Comparison of ENCODE assay signal across 8 cellular contexts in the genomic region with DNA sequence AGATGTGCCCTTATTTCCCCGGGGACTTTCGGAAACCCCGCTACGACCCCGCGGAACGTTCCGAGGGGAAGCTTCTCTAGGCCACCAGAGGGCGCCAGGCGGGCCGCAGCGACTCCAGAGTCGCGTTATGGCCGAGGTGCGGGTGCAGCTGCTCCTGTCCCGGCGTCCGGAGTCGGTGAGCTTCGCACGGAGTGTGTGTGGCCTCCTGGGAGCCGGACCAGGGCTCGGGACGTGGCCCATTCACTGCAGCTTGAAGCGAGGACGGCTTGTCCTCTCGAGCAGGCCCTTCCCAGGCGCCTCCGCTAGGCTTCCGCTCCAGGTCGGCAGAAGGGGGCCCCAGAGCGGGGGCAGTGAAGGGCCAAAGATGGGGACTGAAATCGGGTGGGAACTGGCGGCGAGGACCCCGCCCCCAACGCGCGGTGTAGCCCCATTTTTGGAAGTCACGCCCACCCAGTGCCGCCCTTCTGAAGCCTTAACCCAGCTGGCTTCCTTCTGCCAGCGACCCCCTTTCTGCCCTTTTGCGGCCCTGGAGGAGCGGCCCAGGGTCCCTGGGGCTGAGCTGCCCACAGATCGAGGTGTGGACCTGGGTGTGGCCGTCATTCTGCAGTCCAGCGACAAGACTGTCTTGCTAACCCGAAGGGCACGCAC. TPM values are rescaled to one million over a fixed set of nuclear protein-coding genes. Genes with fewer than 3 reads are reported as not detected.
DNase-seq lines count a peak whose midpoint lies in the region; ATAC-seq and TF ChIP-seq lines count a peak whose summit lies in the region.

Gene NUDT17, plus strand, starts transcription at position 117 of the 648 bp plus-strand sequence. Its CDS starts 11 bp downstream, at position 128.

- H3K4me3 ChIP-seq in AG04449 (ENCODE audit: low read depth, low read length) (peak within 1 kb of the TSS; percentile 70), lower leg skin (ENCODE audit: low read depth, poor library complexity, severe bottlenecking) (peak within 1 kb of the TSS; percentile 39)

- peaks cover 9% of the 10 kb centered on the region for H3K4me1 Mint-ChIP-seq in activated CD4-positive, alpha-beta T cell treated with anti-CD3 and anti-CD28 coated beads, Interleukin-2, amount 10 ng/mL, durations not matched to agents 24 days and 14 days

- DNase-seq in AG04449 (ENCODE audit: low read depth, low spot score), result no peak
- peak; percentile 92 for DNase-seq in NCI-H345 treated with DMSO at 0.1 percent for 48 hours (lab: John Stamatoyannopoulos, UW; ENCODE audit: unreplicated experiment)
- DNase-seq in activated CD4-positive, alpha-beta T cell treated with anti-CD3 and anti-CD28 coated beads, Interleukin-2, amount 10 ng/mL, durations not matched to agents 24 days and 14 days, result peak; percentile 92
- DNase-seq in dermis blood vessel endothelial cell, result peak; percentile 84
- DNase-seq in lower leg skin (ENCODE audit: low spot score in 2 of 2), result peak; percentile 67 to 95
- peak; percentile 55 to 73 (median 60) for DNase-seq in stimulated activated CD4-positive, alpha-beta T cell treated with anti-CD3 and anti-CD28 coated beads, TNF-alpha, amount 100 ng/mL, for 24 hours (ENCODE audit: low read depth in 3 of 3)

- 1% methylated on average over 33 to 49 of the region's 50 CpGs for WGBS in lower leg skin, 2 donors

- no peak within 1 kb of the TSS for H3K4me3 Mint-ChIP-seq in activated CD4-positive, alpha-beta T cell treated with anti-CD3 and anti-CD28 coated beads, Interleukin-2, amount 10 ng/mL, durations not matched to agents 24 days and 14 days

- intact Hi-C loops in activated CD4-positive, alpha-beta T cell treated with anti-CD3 and anti-CD28 coated beads, Interleukin-2, amount 10 ng/mL, durations not matched to agents 24 days and 14 days (cut with micrococcal nuclease), result loop anchor here (1.0 to 2.0 kb wide), 3 partner anchors 65 to 168 kb away; partner anchors contain the start of genes ITGA10 and PEX11B
- intact Hi-C loops in lower leg skin (cut with DNase I; ENCODE audit: low total_unique reads), result loop anchor here (5.0 kb wide), 2 partner anchors 62 to 167 kb away; no protein-coding TSS in a partner anchor

- peak; percentile 59 for ATAC-seq in HG03097 (IDR thresholded peaks at IDR 0.05; ENCODE audit: low FRiP score, unreplicated experiment)

- no peaks in the 10 kb centered on the region for H3K27me3 Mint-ChIP-seq in activated CD4-positive, alpha-beta T cell treated with anti-CD3 and anti-CD28 coated beads, Interleukin-2, amount 10 ng/mL, durations not matched to agents 24 days and 14 days

- TF ChIP-seq CTCF in AG04449 (IDR thresholded peaks at IDR 0.05; ENCODE audit: insufficient read depth, low read length, missing control alignments) (peak; percentile 94), lower leg skin (IDR thresholded peaks at IDR 0.05) (peak in 1 of 3 donors; percentile 82)

- peak; percentile 67 for TF ChIP-seq POLR2A in GM18526 (IDR thresholded peaks at IDR 0.05; ENCODE audit: extremely low read depth, insufficient read length)
- no peak for TF ChIP-seq POLR2A in lower leg skin (IDR thresholded peaks at IDR 0.05)

- H3K9me3 Mint-ChIP-seq in activated CD4-positive, alpha-beta T cell treated with anti-CD3 and anti-CD28 coated beads, Interleukin-2, amount 10 ng/mL, durations not matched to agents 24 days and 14 days, result no peaks in the 10 kb centered on the region

- CTCF ChIA-PET in AG04449 (lab: Yijun Ruan, JAX), result interaction anchor here (0.7 to 10.9 kb wide), 46 partner anchors 7 to 202 kb away, joined by 3 to 252 read pairs (median 4); partner anchors contain the start of genes ANKRD34A, ANKRD35, ITGA10 and PEX11B

- no peak within 1 kb of the TSS for H3K27ac Mint-ChIP-seq in activated CD4-positive, alpha-beta T cell treated with anti-CD3 and anti-CD28 coated beads, Interleukin-2, amount 10 ng/mL, durations not matched to agents 24 days and 14 days

- peaks cover 26% of the 10 kb centered on the region for H3K36me3 Mint-ChIP-seq in activated CD4-positive, alpha-beta T cell treated with anti-CD3 and anti-CD28 coated beads, Interleukin-2, amount 10 ng/mL, durations not matched to agents 24 days and 14 days (ENCODE audit: low read depth)

- POLR2A ChIA-PET in AG04449 (lab: Yijun Ruan, JAX), result interaction anchor here (0.5 to 7.5 kb wide), 8 partner anchors 11 to 171 kb away, joined by 3 to 80 read pairs (median 4); partner anchors contain the start of genes PIAS3, POLR3C and RNF115

RNA-seq across cellular contexts. Expression of gene NUDT17, which starts in this region (rescaled TPM):
- 2.5 and 3.4 TPM in 2 replicates for total RNA-seq in activated CD4-positive, alpha-beta T cell treated with anti-CD3 and anti-CD28 coated beads, Interleukin-2, amount 10 ng/mL, durations not matched to agents 24 days and 14 days
- total RNA-seq in dermis blood vessel endothelial cell, result 2.4 TPM in 2 replicates
- 1 to 10 TPM in 3 of 4 donors, under 1 TPM in 1; 0.25 to 5.0 (median 2.5) TPM for total RNA-seq in lower leg skin
